Comparison of ENCODE assay signal across 11 cellular contexts in genomic region chr7:92614586-92615237, GRCh38. TPM values are rescaled to one million over a fixed set of nuclear protein-coding genes. Genes with fewer than 3 reads are reported as not detected.
DNase-seq lines count a peak whose midpoint lies in the region; ATAC-seq, FAIRE-seq and TF ChIP-seq lines count a peak whose summit lies in the region.
"Had no signal": no experiment of that assay in that cellular context is flagged by ENCODE, and none has a peak within 500 bp of the region (broad histone marks: within the 10 kb centered on the region; RNA-seq: fewer than 3 reads in every experiment).

No MANE protein-coding gene starts in this region.

- FAIRE-seq in frontal cortex (lab: Jason Lieb, UNC) = peak; percentile 13
- no peak for FAIRE-seq in RCC 7860 (lab: Jason Lieb, UNC)

- POLR2A ChIA-PET in activated CD4-positive, alpha-beta T cell treated with anti-CD3 and anti-CD28 coated beads for 36 hours (lab: Charles Lee) = no interaction called here

- no peak overlapping the region for H3K4me3 Mint-ChIP-seq in activated CD4-positive, alpha-beta T cell treated with anti-CD3 and anti-CD28 coated beads for 36 hours
- no peak overlapping the region for H3K4me3 Mint-ChIP-seq in T-helper 2 cell treated with Interferon-gamma antibody and Interleukin-4, amounts not matched to agents 5 μg/mL and 100 μg/mL, for 36 hours
- H3K4me3 Mint-ChIP-seq in progenitor cell of endocrine pancreas (ENCODE audit: low read depth) = no peak overlapping the region

- no peaks in the 10 kb centered on the region for H3K27me3 Mint-ChIP-seq in activated CD4-positive, alpha-beta T cell treated with anti-CD3 and anti-CD28 coated beads for 36 hours
- no peaks in the 10 kb centered on the region for H3K27me3 Mint-ChIP-seq in T-helper 2 cell treated with Interferon-gamma antibody and Interleukin-4, amounts not matched to agents 5 μg/mL and 100 μg/mL, for 36 hours (ENCODE audit: low read depth)
- peaks cover 2% of the 10 kb centered on the region for H3K27me3 Mint-ChIP-seq in progenitor cell of endocrine pancreas

- no peak for DNase-seq in activated CD4-positive, alpha-beta T cell treated with anti-CD3 and anti-CD28 coated beads for 36 hours
- DNase-seq in activated CD4-positive, alpha-beta T cell treated with anti-CD3 and anti-CD28 coated beads, Interleukin-2, amount 50 U/mL, for 4 hours = no peak
- no peak for DNase-seq in T-helper 2 cell treated with Interferon-gamma antibody and Interleukin-4, amounts not matched to agents 5 μg/mL and 100 μg/mL, for 36 hours (ENCODE audit: low spot score)
- DNase-seq in frontal cortex (ENCODE audit: low spot score in 2 of 2) = no peak
- no peak for DNase-seq in progenitor cell of endocrine pancreas (ENCODE audit: low spot score, unreplicated experiment)
- no peak for DNase-seq in RCC 7860 (ENCODE audit: low spot score)
- no peak for DNase-seq in activated CD4-positive, alpha-beta T cell treated with anti-CD3 and anti-CD28 coated beads, Interleukin-2, amount 50 U/mL, for 48 hours
- DNase-seq: NCI-H510A treated with DMSO at 0.1 percent for 48 hours; stimulated activated CD4-positive, alpha-beta T cell treated with anti-CD3 and anti-CD28 coated beads, Interleukin-12 subunit alpha, Interleukin-12 subunit beta, amount 100 ng/mL, for 4 hours; stimulated activated naive CD4-positive, alpha-beta T cell treated with Interleukin-2 at 50 U/mL for 16 hours had no signal

- peaks cover 29% of the 10 kb centered on the region for H3K4me1 Mint-ChIP-seq in activated CD4-positive, alpha-beta T cell treated with anti-CD3 and anti-CD28 coated beads for 36 hours
- H3K4me1 Mint-ChIP-seq in T-helper 2 cell treated with Interferon-gamma antibody and Interleukin-4, amounts not matched to agents 5 μg/mL and 100 μg/mL, for 36 hours (ENCODE audit: low read depth) = peaks cover 34% of the 10 kb centered on the region
- no peaks in the 10 kb centered on the region for H3K4me1 Mint-ChIP-seq in progenitor cell of endocrine pancreas (ENCODE audit: low read depth)

- no peaks in the 10 kb centered on the region for H3K9me3 Mint-ChIP-seq in activated CD4-positive, alpha-beta T cell treated with anti-CD3 and anti-CD28 coated beads for 36 hours (ENCODE audit: low read depth)
- no peaks in the 10 kb centered on the region for H3K9me3 Mint-ChIP-seq in T-helper 2 cell treated with Interferon-gamma antibody and Interleukin-4, amounts not matched to agents 5 μg/mL and 100 μg/mL, for 36 hours
- H3K9me3 Mint-ChIP-seq in progenitor cell of endocrine pancreas (ENCODE audit: low read depth) = no peaks in the 10 kb centered on the region

- intact Hi-C loops in activated CD4-positive, alpha-beta T cell treated with anti-CD3 and anti-CD28 coated beads for 36 hours (cut with DNase I, micrococcal nuclease) = no loop called here

- peaks cover 57% of the 10 kb centered on the region for H3K36me3 Mint-ChIP-seq in activated CD4-positive, alpha-beta T cell treated with anti-CD3 and anti-CD28 coated beads for 36 hours (ENCODE audit: low read depth)
- H3K36me3 Mint-ChIP-seq in T-helper 2 cell treated with Interferon-gamma antibody and Interleukin-4, amounts not matched to agents 5 μg/mL and 100 μg/mL, for 36 hours (ENCODE audit: low read depth) = peaks cover 55% of the 10 kb centered on the region
- peaks cover 2% of the 10 kb centered on the region for H3K36me3 Mint-ChIP-seq in progenitor cell of endocrine pancreas (ENCODE audit: insufficient read depth)

- no peak for ATAC-seq in activated CD4-positive, alpha-beta T cell treated with anti-CD3 and anti-CD28 coated beads for 36 hours
- no peak for ATAC-seq in GM21825 (IDR thresholded peaks at IDR 0.05; ENCODE audit: unreplicated experiment)

- no peak for TF ChIP-seq CTCF in progenitor cell of endocrine pancreas (IDR thresholded peaks at IDR 0.05; ENCODE audit: unreplicated experiment)

- H3K27ac Mint-ChIP-seq in activated CD4-positive, alpha-beta T cell treated with anti-CD3 and anti-CD28 coated beads for 36 hours = peak overlapping the region; percentile 20
- H3K27ac Mint-ChIP-seq in T-helper 2 cell treated with Interferon-gamma antibody and Interleukin-4, amounts not matched to agents 5 μg/mL and 100 μg/mL, for 36 hours = peak overlapping the region; percentile 28
- peak overlapping the region; percentile 38 for H3K27ac Mint-ChIP-seq in progenitor cell of endocrine pancreas

- CTCF ChIA-PET in activated CD4-positive, alpha-beta T cell treated with anti-CD3 and anti-CD28 coated beads for 36 hours (lab: Charles Lee) = interaction anchor here (1.0 to 1.3 kb wide), 3 partner anchors 31 to 423 kb away, joined by 3 to 4 read pairs (median 3); no protein-coding TSS in a partner anchor

RNA-seq across cellular contexts. Expression of gene FAM133B, which starts 24.5 kb away (rescaled TPM):
- 10 to 100 TPM; 26.1 to 27.6 TPM for total RNA-seq in activated CD4-positive, alpha-beta T cell treated with anti-CD3 and anti-CD28 coated beads for 36 hours
- 20.8 TPM for total RNA-seq in frontal cortex
- 37.8 and 38.9 TPM in 2 replicates for total RNA-seq in progenitor cell of endocrine pancreas
